ENCODE assay signal across 8 cellular contexts in genomic region chr16:48365601-48366164, GRCh38. TPM values are rescaled to one million over a fixed set of nuclear protein-coding genes. Genes with fewer than 3 reads are reported as not detected.
A peak's percentile ranks its signal among the peaks of the same experiment; 100 is the strongest.
DNase-seq lines count a peak whose midpoint lies in the region; ATAC-seq, FAIRE-seq and TF ChIP-seq lines count a peak whose summit lies in the region.

No MANE protein-coding gene starts in this region.

- peaks cover 6% of the 10 kb centered on the region for H3K36me3 Mint-ChIP-seq in WTC11

- H3K4me3 ChIP-seq in cardiac fibroblast (replicated peaks in 1 of 2; ENCODE audit: low read depth in 2 of 2, low read length in 2 of 2), result peak overlapping the region; percentile 50 to 59

- CTCF ChIA-PET in WTC11 (lab: Charles Lee), result interaction anchor here (0.6 to 1.8 kb wide), 9 partner anchors 9 to 984 kb away, joined by 3 to 26 read pairs (median 5); no protein-coding TSS in a partner anchor

- peaks cover 53% of the 10 kb centered on the region for H3K4me1 Mint-ChIP-seq in WTC11

- POLR2A ChIA-PET in WTC11 (lab: Charles Lee), result interaction anchor here (0.6 to 3.5 kb wide), 8 partner anchors 11 to 247 kb away, joined by 3 to 28 read pairs (median 10); partner anchors contain the start of gene SIAH1

- TF ChIP-seq CTCF in WTC11 (IDR thresholded peaks at IDR 0.05) (no peak), cardiac fibroblast (IDR thresholded peaks at IDR 0.05; ENCODE audit: low read depth, low read length) (peak; percentile 4)

- peak; percentile 93 for ATAC-seq in HG02759 (IDR thresholded peaks at IDR 0.05; ENCODE audit: unreplicated experiment)
- ATAC-seq in WTC11, result peak; percentile 98

- H3K9me3 Mint-ChIP-seq in WTC11, result no peaks in the 10 kb centered on the region

- DNase-seq in GM18507 (ENCODE audit: extremely low spot score, insufficient read length, low read depth) (peak; percentile 49), NCI-H128 (lab: John Stamatoyannopoulos, UW; ENCODE audit: unreplicated experiment) (peak; percentile 40), WTC11 (ENCODE audit: low spot score) (peak; percentile 94), cardiac fibroblast (ENCODE audit: low read depth in 2 of 2) (peak; percentile 86 to 91), islet precursor cell (peak; percentile 98), NCI-H187 treated with DMSO at 0.1 percent for 48 hours (lab: John Stamatoyannopoulos, UW) (no peak)
- DNase-seq in stimulated activated CD4-positive, alpha-beta T cell treated with anti-CD3 and anti-CD28 coated beads, Interleukin-12 subunit alpha, Interleukin-12 subunit beta, amount 100 ng/mL, for 24 hours (ENCODE audit: low read depth in 2 of 2), result peak; percentile 48 to 76

- peak overlapping the region; percentile 94 for H3K27ac Mint-ChIP-seq in WTC11

- no peaks in the 10 kb centered on the region for H3K27me3 Mint-ChIP-seq in WTC11 (ENCODE audit: low read depth)

- peak overlapping the region; percentile 79 for H3K4me3 Mint-ChIP-seq in WTC11

- FAIRE-seq in GM18507 (lab: Jason Lieb, UNC), result no peak

TF ChIP-seq in WTC11, 78 proteins besides CTCF, POLR2A, EP300 and RAD21:
- TF ChIP-seq TEAD1 (CRISPR knock-in tag; IDR thresholded peaks at IDR 0.05) (0 out of 2 replicates have a peak, but pooled peaks have one; percentile 35), HMGXB4 (CRISPR knock-in tag; IDR thresholded peaks at IDR 0.05) (no peak), NFYB (CRISPR knock-in tag; conservative IDR thresholded peaks at IDR 0.05; ENCODE audit: low read depth) (no peak), ZBTB21 (CRISPR knock-in tag; IDR thresholded peaks at IDR 0.05; ENCODE audit: borderline replicate concordance) (peak; percentile 59; the same call in 1 of the 2 replicates), MAX (CRISPR knock-in tag; IDR thresholded peaks at IDR 0.05) (peak; percentile 30; the same call in 1 of the 2 replicates), SMAD3 (CRISPR knock-in tag; IDR thresholded peaks at IDR 0.05; ENCODE audit: borderline replicate concordance) (no peak), FOXP1 (CRISPR knock-in tag; IDR thresholded peaks at IDR 0.05; ENCODE audit: borderline replicate concordance) (peak; percentile 46; the same call in 1 of the 2 replicates), E2F1 (CRISPR knock-in tag; IDR thresholded peaks at IDR 0.05) (0 out of 2 replicates have a peak, but pooled peaks have one; percentile 25), SMAD4 (CRISPR knock-in tag; IDR thresholded peaks at IDR 0.05) (no peak), ZNF423 (CRISPR knock-in tag; IDR thresholded peaks at IDR 0.05) (no peak), NR3C1 (CRISPR knock-in tag; conservative IDR thresholded peaks at IDR 0.05; ENCODE audit: low read depth) (no peak), SOX15 (CRISPR knock-in tag; IDR thresholded peaks at IDR 0.05) (no peak), SP1 (CRISPR knock-in tag; conservative IDR thresholded peaks at IDR 0.05) (peak; percentile 62; the same call in 1 of the 2 replicates), PRDM15 (CRISPR knock-in tag; IDR thresholded peaks at IDR 0.05) (no peak), NR1H2 (CRISPR knock-in tag; IDR thresholded peaks at IDR 0.05) (no peak), JUN (CRISPR knock-in tag; IDR thresholded peaks at IDR 0.05) (no peak), ZBTB43 (CRISPR knock-in tag; IDR thresholded peaks at IDR 0.05) (0 out of 2 replicates have a peak, but pooled peaks have one; percentile 55), GRHL2 (CRISPR knock-in tag; IDR thresholded peaks at IDR 0.05; ENCODE audit: insufficient replicate concordance, severe bottlenecking) (no peak), GABPB1 (CRISPR knock-in tag; IDR thresholded peaks at IDR 0.05) (peak; percentile 83; the same call in 1 of the 2 replicates), E2F5 (CRISPR knock-in tag; IDR thresholded peaks at IDR 0.05) (no peak), CREM (CRISPR knock-in tag; IDR thresholded peaks at IDR 0.05) (no peak), ZNF671 (CRISPR knock-in tag; IDR thresholded peaks at IDR 0.05) (no peak), E2F4 (CRISPR knock-in tag; IDR thresholded peaks at IDR 0.05; ENCODE audit: borderline replicate concordance, low read depth) (no peak), GTF2I (CRISPR knock-in tag; conservative IDR thresholded peaks at IDR 0.05) (no peak), ZNF232 (CRISPR knock-in tag; IDR thresholded peaks at IDR 0.05) (no peak), FOXK1 (CRISPR knock-in tag; IDR thresholded peaks at IDR 0.05) (0 out of 2 replicates have a peak, but pooled peaks have one; percentile 21)

RNA-seq across cellular contexts. Expression of gene SIAH1, which starts 19.5 kb away (rescaled TPM):
- total RNA-seq in WTC11 (2021), result 27.0 to 29.9 TPM (median 28.0 TPM) in 3 replicates
